Comparison of ENCODE assay signal across 2 cellular contexts in genomic region chr5:175874462-175875139, GRCh38.
A peak's percentile ranks its signal among the peaks of the same experiment; 100 is the strongest.
TF ChIP-seq lines count a peak whose summit lies in the region.

No MANE protein-coding gene starts in this region.

TF ChIP-seq in A549, 52 proteins besides CTCF, POLR2A, EP300 and RAD21:
- TF ChIP-seq REST (IDR thresholded peaks at IDR 0.05) (no peak), MAFK (IDR thresholded peaks at IDR 0.05; ENCODE audit: partially characterized antibody) (peak; percentile 59)
TF ChIP-seq in A549: peak in this region for 1.

TF ChIP-seq in GM23338, 12 proteins besides CTCF, POLR2A, EP300 and RAD21 (continued from another document):
- 0 out of 2 replicates have a peak, but pooled peaks have one; percentile 34 for TF ChIP-seq ZNF462 (CRISPR knock-in tag; IDR thresholded peaks at IDR 0.05)
- TF ChIP-seq POLR2AphosphoS5 (IDR thresholded peaks at IDR 0.05; ENCODE audit: low read depth) = no peak
- TF ChIP-seq REST (IDR thresholded peaks at IDR 0.05; ENCODE audit: unreplicated experiment) = no peak
- TF ChIP-seq EZH2 (IDR thresholded peaks at IDR 0.05; ENCODE audit: low read depth, unreplicated experiment) = no peak
